In the genomic region with DNA sequence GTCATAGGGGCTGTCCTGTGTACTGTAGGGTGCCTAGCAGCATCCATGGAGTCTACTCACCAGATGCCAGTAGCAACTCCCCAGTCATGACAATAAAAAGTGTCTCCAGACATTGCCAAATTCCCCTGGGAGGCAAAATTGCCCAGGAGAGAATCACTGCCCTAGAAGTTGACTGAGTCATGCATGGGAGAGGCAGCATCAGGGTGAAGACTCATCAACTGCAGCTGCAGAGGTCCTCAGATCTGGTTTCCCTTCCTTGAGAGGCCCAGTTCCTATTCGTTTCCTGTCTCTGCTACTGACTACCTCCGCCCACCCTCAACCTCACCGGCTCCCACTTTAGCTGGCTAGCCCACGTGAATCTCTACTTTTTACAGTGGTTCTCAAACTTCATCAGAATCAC, we compare ENCODE assay signal across 12 cellular contexts.
DNase-seq lines count a peak whose midpoint lies in the region; ATAC-seq and TF ChIP-seq lines count a peak whose summit lies in the region.
"Had no signal": no experiment of that assay in that cellular context is flagged by ENCODE, and none has a peak within 500 bp of the region (broad histone marks: within the 10 kb centered on the region; RNA-seq: fewer than 3 reads in every experiment).

No MANE protein-coding gene starts in this region.

- no peaks in the 10 kb centered on the region for H3F3A ChIP-seq in Loucy (ENCODE audit: low read depth)

- H3K9me3 ChIP-seq in Loucy (ENCODE audit: insufficient read depth, low read depth, low read length) (no peaks in the 10 kb centered on the region), Peyer's patch (no peaks in the 10 kb centered on the region)
- H3K9me3 ChIP-seq: colonic mucosa had no signal

- peaks cover 6% of the 10 kb centered on the region for H3K27me3 ChIP-seq in Loucy (ENCODE audit: insufficient read depth, low read length, poor library complexity, severe bottlenecking)
- no peaks in the 10 kb centered on the region for H3K27me3 ChIP-seq in Peyer's patch
- H3K27me3 ChIP-seq: colonic mucosa had no signal

- peaks cover 28% of the 10 kb centered on the region for H3K27me3 Mint-ChIP-seq in activated naive CD4-positive, alpha-beta T cell treated with anti-CD3 and anti-CD28 coated beads, Interleukin-2, amount 10 ng/mL, durations not matched to agents 7 days and 5 days
- H3K27me3 Mint-ChIP-seq: CD4-positive, CD25-positive, alpha-beta regulatory T cell had no signal

- H3K27ac ChIP-seq in Peyer's patch = no peak overlapping the region
- H3K27ac ChIP-seq: colonic mucosa had no signal

- H3K79me2 ChIP-seq in Loucy (ENCODE audit: insufficient read depth, low read length) = no peaks in the 10 kb centered on the region

- DNase-seq in activated naive CD4-positive, alpha-beta T cell treated with Interleukin-2 at 50 U/mL for 16 hours = peak; percentile 4
- DNase-seq in activated naive CD4-positive, alpha-beta T cell treated with anti-CD3 and anti-CD28 coated beads, Interleukin-2, amount 10 ng/mL, durations not matched to agents 7 days and 5 days = no peak
- peak; percentile 34 for DNase-seq in stimulated activated CD8-positive, alpha-beta memory T cell treated with anti-CD3 and anti-CD28 coated beads, Interleukin-4, amount 100 ng/mL, for 48 hours
- DNase-seq in Peyer's patch = no peak
- no peak for DNase-seq in effector CD8-positive, alpha-beta T cell (lab: John Stamatoyannopoulos, UW)
- DNase-seq in NCI-H187 (lab: John Stamatoyannopoulos, UW) = no peak
- DNase-seq: activated CD4-positive, alpha-beta T cell treated with anti-CD3 and anti-CD28 coated beads, Interleukin-2, amount 50 U/mL, for 48 hours; CD4-positive, CD25-positive, alpha-beta regulatory T cell; colonic mucosa; stimulated activated naive CD4-positive, alpha-beta T cell had no signal

- H3K4me2 ChIP-seq in Loucy (ENCODE audit: low read depth, low read length, poor library complexity, severe bottlenecking) = peak overlapping the region; percentile 65

- peaks cover 37% of the 10 kb centered on the region for H3K4me1 ChIP-seq in Loucy (ENCODE audit: insufficient read depth, low read length, poor library complexity, severe bottlenecking)
- no peaks in the 10 kb centered on the region for H3K4me1 ChIP-seq in Peyer's patch
- H3K4me1 ChIP-seq: colonic mucosa had no signal

- H3K4me3 ChIP-seq in Loucy (ENCODE audit: low read length, poor library complexity, severe bottlenecking) (peak overlapping the region; percentile 31), Peyer's patch (no peak overlapping the region)
- H3K4me3 ChIP-seq: colonic mucosa had no signal

- H2AFZ ChIP-seq in Loucy (ENCODE audit: low read length) = no peak overlapping the region

- H3K36me3 Mint-ChIP-seq in activated naive CD4-positive, alpha-beta T cell treated with anti-CD3 and anti-CD28 coated beads, Interleukin-2, amount 10 ng/mL, durations not matched to agents 7 days and 5 days = no peaks in the 10 kb centered on the region
- H3K36me3 Mint-ChIP-seq: CD4-positive, CD25-positive, alpha-beta regulatory T cell had no signal

- no peaks in the 10 kb centered on the region for H3K4me1 Mint-ChIP-seq in activated naive CD4-positive, alpha-beta T cell treated with anti-CD3 and anti-CD28 coated beads, Interleukin-2, amount 10 ng/mL, durations not matched to agents 7 days and 5 days
- H3K4me1 Mint-ChIP-seq: CD4-positive, CD25-positive, alpha-beta regulatory T cell had no signal

- CTCF ChIA-PET in activated naive CD4-positive, alpha-beta T cell treated with anti-CD3 and anti-CD28 coated beads, Interleukin-2, amount 10 ng/mL, durations not matched to agents 7 days and 5 days (lab: Charles Lee) = no interaction called here

- H3K27ac Mint-ChIP-seq in activated naive CD4-positive, alpha-beta T cell treated with anti-CD3 and anti-CD28 coated beads, Interleukin-2, amount 10 ng/mL, durations not matched to agents 7 days and 5 days = no peak overlapping the region
- H3K27ac Mint-ChIP-seq: CD4-positive, CD25-positive, alpha-beta regulatory T cell had no signal

- TF ChIP-seq CTCF in Loucy (conservative IDR thresholded peaks at IDR 0.05; ENCODE audit: low read length) (no peak), Peyer's patch (IDR thresholded peaks at IDR 0.05) (no peak)

- peak; percentile 94 for ATAC-seq in esophagus mucosa

- H3K4me3 Mint-ChIP-seq in activated naive CD4-positive, alpha-beta T cell treated with anti-CD3 and anti-CD28 coated beads, Interleukin-2, amount 10 ng/mL, durations not matched to agents 7 days and 5 days = no peak overlapping the region
- H3K4me3 Mint-ChIP-seq: CD4-positive, CD25-positive, alpha-beta regulatory T cell had no signal

- no peaks in the 10 kb centered on the region for H3K9me2 ChIP-seq in Loucy (replicated peaks; ENCODE audit: low read depth, low read length)

- H3K9me3 Mint-ChIP-seq in activated naive CD4-positive, alpha-beta T cell treated with anti-CD3 and anti-CD28 coated beads, Interleukin-2, amount 10 ng/mL, durations not matched to agents 7 days and 5 days = no peaks in the 10 kb centered on the region

- TF ChIP-seq POLR2A in Peyer's patch (IDR thresholded peaks at IDR 0.05) = no peak

- H3K9ac ChIP-seq in Loucy (ENCODE audit: low read depth, low read length, poor library complexity, severe bottlenecking) = peak overlapping the region; percentile 3

- no peaks in the 10 kb centered on the region for H3K36me3 ChIP-seq in Loucy (ENCODE audit: insufficient read depth, low read length)
- no peaks in the 10 kb centered on the region for H3K36me3 ChIP-seq in Peyer's patch
- H3K36me3 ChIP-seq: colonic mucosa had no signal

- H4K20me1 ChIP-seq in Loucy (ENCODE audit: insufficient read depth, low read length, poor library complexity, severe bottlenecking) = no peaks in the 10 kb centered on the region

Comparison
In these comparisons a context has a peak if more than half of its experiments do, and no peak if none do; other contexts are left out.
1. DNase-seq: peak in activated naive CD4-positive, alpha-beta T cell treated with Interleukin-2 at 50 U/mL for 16 hours (single experiment) and stimulated activated CD8-positive, alpha-beta memory T cell treated with anti-CD3 and anti-CD28 coated beads, Interleukin-4, amount 100 ng/mL, for 48 hours (single experiment); none in activated naive CD4-positive, alpha-beta T cell treated with anti-CD3 and anti-CD28 coated beads, Interleukin-2, amount 10 ng/mL, durations not matched to agents 7 days and 5 days (single experiment), Peyer's patch (0 of 3), effector CD8-positive, alpha-beta T cell (single experiment) and NCI-H187 (0 of 2).